8 cellular contexts compared by ENCODE assay signal in the genomic region with DNA sequence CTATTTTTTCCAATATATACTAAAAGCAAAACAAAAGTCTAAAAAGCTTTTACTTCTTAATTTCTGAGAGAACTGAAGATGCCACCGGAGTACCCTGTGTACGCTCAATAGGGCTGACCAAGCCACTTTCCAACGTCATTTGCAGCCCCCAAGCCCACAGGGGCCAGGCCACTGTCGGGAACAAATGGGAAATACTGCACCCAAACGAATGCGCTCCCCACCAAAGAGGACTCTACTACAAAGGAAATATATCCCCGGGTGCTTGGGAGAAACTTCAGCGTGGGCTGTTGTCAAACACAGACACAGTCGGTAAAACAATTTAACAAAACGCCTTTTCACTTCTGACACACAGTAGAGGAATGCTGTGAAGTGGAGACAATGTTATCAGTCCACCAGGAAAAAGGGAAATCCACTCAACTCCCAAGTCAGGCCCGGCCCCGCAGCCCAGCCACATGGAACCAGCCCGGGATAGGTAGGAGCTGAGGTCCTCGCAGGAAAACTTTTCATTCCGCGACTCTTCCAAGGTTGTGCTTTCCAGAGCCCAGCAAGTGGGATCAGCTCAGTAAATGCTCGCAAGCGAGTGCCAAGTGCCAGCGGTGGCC. TPM values are rescaled to one million over a fixed set of nuclear protein-coding genes. Genes with fewer than 3 reads are reported as not detected.
DNase-seq lines count a peak whose midpoint lies in the region; ATAC-seq and TF ChIP-seq lines count a peak whose summit lies in the region.

No MANE protein-coding gene starts in this region.

- H4K20me1 ChIP-seq in BLaER1 = peaks cover 57% of the 10 kb centered on the region

- H3K27ac ChIP-seq in BLaER1 (peak overlapping the region; percentile 93), cingulate gyrus (ENCODE audit: low read depth, low read length) (peak overlapping the region; percentile 39), lung (ENCODE audit: low read depth in 1 of 2, low read length in 1 of 2) (peak overlapping the region; percentile 85 to 90), aorta (ENCODE audit: low read depth in 1 of 2, low read length in 2 of 2) (no peak overlapping the region)

- no peak for ATAC-seq in lung (ENCODE audit: insufficient read depth, low FRiP score)
- ATAC-seq in aorta (ENCODE audit: low FRiP score) = peak; percentile 36
- no peak for ATAC-seq in HG02870 (IDR thresholded peaks at IDR 0.05; ENCODE audit: unreplicated experiment)
- ATAC-seq in HG03095 (IDR thresholded peaks at IDR 0.05; ENCODE audit: unreplicated experiment) = no peak

- TF ChIP-seq CTCF in LNCaP clone FGC (IDR thresholded peaks at IDR 0.05; ENCODE audit: control insufficient read depth, extremely low read depth, insufficient read depth) (no peak), lung (IDR thresholded peaks at IDR 0.05; ENCODE audit: control extremely low read depth, extremely low read depth) (no peak)

- H3K27me3 ChIP-seq in BLaER1 (peaks cover 20% of the 10 kb centered on the region), lung (ENCODE audit: control insufficient read depth, insufficient read depth) (no peaks in the 10 kb centered on the region), aorta (ENCODE audit: control insufficient read depth in 1 of 2, insufficient read depth in 2 of 2, low read length in 1 of 2) (no peaks in the 10 kb centered on the region)

- WGBS in lung, 2 donors = 15 to 22% methylated on average over 17 to 19 of the region's 19 CpGs
- WGBS in aorta, 2 donors = 10 to 11% methylated on average over 19 of the region's 19 CpGs

- H3K9me3 ChIP-seq in BLaER1 (no peaks in the 10 kb centered on the region), lung (ENCODE audit: control insufficient read depth in 2 of 2, insufficient read depth in 1 of 2, low read length in 1 of 2) (peaks cover 0 to 2% of the 10 kb centered on the region in 2 donors), aorta (ENCODE audit: control insufficient read depth, low read length) (no peaks in the 10 kb centered on the region)

- peak overlapping the region; percentile 93 for H3K9ac ChIP-seq in BLaER1

- DNase-seq in LNCaP clone FGC (ENCODE audit: low read depth) (no peak), lung (ENCODE audit: low spot score) (no peak), aorta (peak in 1 of 2 donors; percentile 53), SW480 (ENCODE audit: low spot score) (no peak)

- H3K4me1 ChIP-seq in BLaER1 (peaks cover 66% of the 10 kb centered on the region), lung (ENCODE audit: control insufficient read depth in 2 of 2, insufficient read depth in 2 of 2, low read length in 2 of 2) (peaks cover 2 to 13% of the 10 kb centered on the region in 2 donors), aorta (ENCODE audit: control insufficient read depth in 1 of 2, insufficient read depth in 2 of 2, low read length in 2 of 2) (no peaks in the 10 kb centered on the region)

- H3K4me2 ChIP-seq in BLaER1 = peak overlapping the region; percentile 96

- H3K36me3 ChIP-seq in BLaER1 (no peaks in the 10 kb centered on the region), lung (ENCODE audit: control insufficient read depth in 2 of 2, insufficient read depth in 2 of 2, low read length in 2 of 2) (no peaks in the 10 kb centered on the region), aorta (ENCODE audit: control insufficient read depth in 1 of 2, insufficient read depth in 2 of 2, low read length in 1 of 2) (no peaks in the 10 kb centered on the region)

- intact Hi-C loops in aorta (cut with DNase I) = loop anchor here (10.0 kb wide), 2 partner anchors 109 to 149 kb away; no protein-coding TSS in a partner anchor

- H3K4me3 ChIP-seq in BLaER1 (peak overlapping the region; percentile 96), LNCaP clone FGC (ENCODE audit: low read depth, low read length) (peak overlapping the region; percentile 81), lung (peak overlapping the region; percentile 87), aorta (ENCODE audit: low read length in 2 of 2) (peak overlapping the region; percentile 83 to 86)

RNA-seq across cellular contexts. Expression of gene PARD3, which starts 1.4 kb away (rescaled TPM):
- total RNA-seq in lung (10 to 100 TPM; 28.8 to 69.2 TPM), aorta (10 to 100 TPM; 27.7 to 33.0 TPM)
- polyA plus RNA-seq in lung (10 to 100 TPM; 10.3 to 26.3 TPM), aorta (10 to 100 TPM in 1 of 2 donors, 1 to 10 TPM in 1; 6.4 to 29.7 TPM)

Comparison
In these comparisons a context has a peak if more than half of its experiments do, and no peak if none do; other contexts are left out.
1. H3K27ac ChIP-seq: peak in BLaER1 (single experiment), cingulate gyrus (single experiment) and lung (2 of 2); none in aorta (0 of 2).
2. Peak in every context shown above with its lines, with median percentiles within 50 percentile points of each other: H3K4me3 ChIP-seq.